In the genomic region with DNA sequence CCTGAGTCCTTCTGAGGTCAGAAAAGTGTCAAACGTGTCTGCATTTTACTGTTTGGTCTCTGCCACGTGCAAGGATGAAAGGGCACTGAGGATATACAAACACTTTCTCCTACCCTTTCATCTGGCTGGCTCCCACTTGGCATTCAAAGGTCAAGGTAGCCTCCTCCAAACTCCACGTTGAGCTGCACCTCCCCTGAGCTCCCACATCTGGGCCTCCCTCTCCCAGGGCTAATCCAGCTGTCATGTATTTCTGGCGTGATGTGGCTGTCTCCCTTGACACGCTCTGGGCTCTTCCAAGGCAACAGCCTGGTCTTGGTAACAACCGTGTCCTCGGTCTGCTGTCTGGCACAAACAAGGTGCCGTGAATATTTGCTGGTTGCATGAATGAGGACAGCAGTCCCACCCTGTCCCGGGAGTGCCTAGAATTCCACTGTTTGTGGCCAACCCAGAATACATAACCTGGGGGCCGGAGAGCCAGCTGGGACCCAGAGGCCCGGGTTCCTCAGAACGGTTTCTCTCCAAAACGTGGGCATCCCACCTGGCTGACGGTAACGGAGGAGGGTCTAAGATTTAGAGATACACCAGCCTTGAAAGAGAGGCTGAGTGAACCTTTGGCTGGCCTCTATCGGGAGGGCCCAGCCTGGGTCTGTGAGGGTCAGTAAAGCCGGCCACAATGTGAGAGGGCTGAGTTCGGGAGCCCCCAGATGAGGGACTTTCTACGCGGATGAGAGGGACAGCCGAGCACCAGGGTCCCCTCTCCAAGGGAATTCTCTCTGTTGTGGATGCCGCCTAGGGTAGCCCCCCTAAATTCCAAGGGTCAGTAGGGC, we compare ENCODE assay signal across 8 cellular contexts. TPM values are rescaled to one million over a fixed set of nuclear protein-coding genes. Genes with fewer than 3 reads are reported as not detected.
DNase-seq lines count a peak whose midpoint lies in the region; ATAC-seq, FAIRE-seq and TF ChIP-seq lines count a peak whose summit lies in the region.

No MANE protein-coding gene starts in this region.

- H3K27ac ChIP-seq in small intestine (ENCODE audit: low read depth in 1 of 2, low read length in 1 of 2) = peak overlapping the region; percentile 83 to 94

- DNase-seq in AG04449 (ENCODE audit: low read depth, low spot score) (no peak), GM13977 (ENCODE audit: low spot score) (peak; percentile 39), LoVo (ENCODE audit: low spot score) (peak; percentile 26), astrocyte of the hippocampus (ENCODE audit: low read depth, low spot score) (peak; percentile 66), small intestine (peak; percentile 76), OCI-M2 (lab: John Stamatoyannopoulos, UW; ENCODE audit: unreplicated experiment) (no peak)

- H3K4me3 ChIP-seq in AG04449 (ENCODE audit: low read depth, low read length) (peak overlapping the region; percentile 99), iPS-18c (ENCODE audit: insufficient read depth, low read depth, low read length) (peak overlapping the region; percentile 98), small intestine (ENCODE audit: low read depth in 1 of 2, low read length in 2 of 2) (peak overlapping the region; percentile 84 to 88)

- peaks cover 2 to 5% of the 10 kb centered on the region in 2 donors for H3K4me1 ChIP-seq in small intestine (ENCODE audit: control insufficient read depth in 2 of 2, insufficient read depth in 1 of 2, low read depth in 1 of 2, low read length in 1 of 2)

- POLR2A ChIA-PET in AG04449 (lab: Yijun Ruan, JAX) = interaction anchor here (0.7 to 1.4 kb wide), 4 partner anchors 12 to 216 kb away, joined by 3 read pairs; no protein-coding TSS in a partner anchor

- CTCF ChIA-PET in AG04449 (lab: Yijun Ruan, JAX) = interaction anchor here (2.1 kb wide), 1 partner anchor 12 kb away, joined by 7 read pairs; no protein-coding TSS in a partner anchor

- in situ Hi-C loops in GM13977 (cut with MboI; ENCODE audit: low pct_unique_long_range_greater_than_20kb, low sequenced_read_pairs, unreplicated experiment) = no loop called here

- 0 to 3% (median 1%) methylated on average over 22 of the region's 22 CpGs for WGBS in small intestine, 3 donors

- ATAC-seq in HG03025 (IDR thresholded peaks at IDR 0.05; ENCODE audit: low FRiP score, unreplicated experiment) = no peak

- H3K9me3 ChIP-seq in iPS-18c (ENCODE audit: control insufficient read depth, insufficient read depth, low read length) (no peaks in the 10 kb centered on the region), small intestine (ENCODE audit: control insufficient read depth, low read depth) (no peaks in the 10 kb centered on the region)

- no peak for FAIRE-seq in small intestine (lab: Jason Lieb, UNC)

- no peaks in the 10 kb centered on the region for H3K36me3 ChIP-seq in small intestine (ENCODE audit: control insufficient read depth in 2 of 2, insufficient read depth in 2 of 2, low read length in 2 of 2)

- TF ChIP-seq CTCF in AG04449 (IDR thresholded peaks at IDR 0.05; ENCODE audit: insufficient read depth, low read length, missing control alignments) (no peak), GM13977 (IDR thresholded peaks at IDR 0.05; ENCODE audit: extremely low read depth, insufficient read depth, missing control alignments) (no peak)

- no peaks in the 10 kb centered on the region for H3K27me3 ChIP-seq in small intestine (ENCODE audit: control insufficient read depth in 2 of 2, insufficient read depth in 2 of 2, low read length in 2 of 2)

RNA-seq across cellular contexts. Expression of a gene that starts 0.8 kb away (rescaled TPM):
- 10 to 100 TPM; 13.0 to 33.3 (median 19.2) TPM for polyA plus RNA-seq in small intestine

RNA-seq across cellular contexts. Expression of a gene that starts 1.1 kb away (rescaled TPM):
- polyA plus RNA-seq in small intestine = 100 to 1,000 TPM in 2 of 3 donors, 10 to 100 TPM in 1; 90.6 to 215 (median 130) TPM

RNA-seq across cellular contexts. Expression of a gene that starts 19.0 kb away (rescaled TPM):
- polyA plus RNA-seq in small intestine = 10 to 100 TPM; 25.3 to 80.5 (median 30.0) TPM

RNA-seq across cellular contexts. Expression of a gene that starts 19.1 kb away (rescaled TPM):
- 10 to 100 TPM in 1 of 3 donors, 1 to 10 TPM in 2; 6.7 to 17.7 (median 7.0) TPM for polyA plus RNA-seq in small intestine

Comparison
In these comparisons a context has a peak if more than half of its experiments do, and no peak if none do; other contexts are left out.
1. DNase-seq: peak in GM13977 (single experiment), LoVo (single experiment), astrocyte of the hippocampus (single experiment) and small intestine (single experiment); none in AG04449 (single experiment) and OCI-M2 (single experiment).
2. Peak in every context shown above with its lines, with median percentiles within 50 percentile points of each other: H3K4me3 ChIP-seq.